In the genomic region with DNA sequence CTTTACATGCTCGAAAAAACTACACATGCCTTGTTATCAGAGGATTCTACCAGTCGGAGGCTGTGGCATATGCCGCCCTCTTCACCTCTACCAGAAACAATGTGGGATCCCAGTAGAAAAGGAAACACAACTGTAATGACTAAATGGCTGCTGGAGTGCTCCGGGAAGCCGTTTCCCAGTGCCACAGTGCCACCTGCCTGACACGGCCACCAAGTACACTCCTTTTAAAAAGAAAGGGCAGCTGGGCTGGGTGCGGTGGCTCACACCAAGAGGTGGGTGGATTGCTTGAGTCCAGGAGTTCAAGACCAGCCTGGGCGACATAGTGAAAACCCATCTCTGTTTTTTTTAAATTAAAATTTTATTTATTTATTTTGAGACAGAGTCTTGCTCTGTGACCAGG, we compare ENCODE assay signal across 8 cellular contexts.
DNase-seq lines count a peak whose midpoint lies in the region; ATAC-seq and TF ChIP-seq lines count a peak whose summit lies in the region.

No MANE protein-coding gene starts in this region.

- H3K27ac Mint-ChIP-seq in activated CD4-positive, alpha-beta T cell treated with anti-CD3 and anti-CD28 coated beads, Interleukin-2, amount 10 ng/mL, durations not matched to agents 7 days and 5 days: no peak overlapping the region
- no peak overlapping the region for H3K27ac Mint-ChIP-seq in stimulated activated effector memory CD8-positive, alpha-beta T cell treated with anti-CD3 and anti-CD28 coated beads, Interleukin-12 subunit alpha, Interleukin-12 subunit beta, amount 100 ng/mL, for 72 hours

- intact Hi-C loops in left cardiac atrium (cut with DNase I): loop anchor here in 1 of 2 donors (5.0 to 10.0 kb wide), 2 partner anchors 77 to 220 kb away; a partner anchor contains a TSS

- H3K9me3 Mint-ChIP-seq in activated CD4-positive, alpha-beta T cell treated with anti-CD3 and anti-CD28 coated beads, Interleukin-2, amount 10 ng/mL, durations not matched to agents 7 days and 5 days: no peaks in the 10 kb centered on the region
- no peaks in the 10 kb centered on the region for H3K9me3 Mint-ChIP-seq in stimulated activated effector memory CD8-positive, alpha-beta T cell treated with anti-CD3 and anti-CD28 coated beads, Interleukin-12 subunit alpha, Interleukin-12 subunit beta, amount 100 ng/mL, for 72 hours

- peak; percentile 44 for TF ChIP-seq CTCF in GM13977 (IDR thresholded peaks at IDR 0.05; ENCODE audit: extremely low read depth, insufficient read depth, missing control alignments)
- no peak for TF ChIP-seq CTCF in coronary artery (IDR thresholded peaks at IDR 0.05)

- H3K4me3 ChIP-seq in coronary artery: no peak overlapping the region

- H3K4me3 Mint-ChIP-seq in activated CD4-positive, alpha-beta T cell treated with anti-CD3 and anti-CD28 coated beads, Interleukin-2, amount 10 ng/mL, durations not matched to agents 7 days and 5 days: no peak overlapping the region
- no peak overlapping the region for H3K4me3 Mint-ChIP-seq in stimulated activated effector memory CD8-positive, alpha-beta T cell treated with anti-CD3 and anti-CD28 coated beads, Interleukin-12 subunit alpha, Interleukin-12 subunit beta, amount 100 ng/mL, for 72 hours

- H3K36me3 Mint-ChIP-seq in activated CD4-positive, alpha-beta T cell treated with anti-CD3 and anti-CD28 coated beads, Interleukin-2, amount 10 ng/mL, durations not matched to agents 7 days and 5 days (ENCODE audit: low read depth): no peaks in the 10 kb centered on the region
- H3K36me3 Mint-ChIP-seq in stimulated activated effector memory CD8-positive, alpha-beta T cell treated with anti-CD3 and anti-CD28 coated beads, Interleukin-12 subunit alpha, Interleukin-12 subunit beta, amount 100 ng/mL, for 72 hours: no peaks in the 10 kb centered on the region

- POLR2A ChIA-PET in activated CD4-positive, alpha-beta T cell treated with anti-CD3 and anti-CD28 coated beads, Interleukin-2, amount 10 ng/mL, durations not matched to agents 7 days and 5 days (lab: Charles Lee): no interaction called here

- no peaks in the 10 kb centered on the region for H3K27me3 Mint-ChIP-seq in activated CD4-positive, alpha-beta T cell treated with anti-CD3 and anti-CD28 coated beads, Interleukin-2, amount 10 ng/mL, durations not matched to agents 7 days and 5 days

- DNase-seq in AML-193 (lab: John Stamatoyannopoulos, UW): peak; percentile 22 to 27
- no peak for DNase-seq in GM13977 (ENCODE audit: low spot score)
- DNase-seq in NCI-H2196 (lab: John Stamatoyannopoulos, UW; ENCODE audit: unreplicated experiment): peak; percentile 78
- peak; percentile 54 for DNase-seq in activated CD4-positive, alpha-beta T cell treated with anti-CD3 and anti-CD28 coated beads, Interleukin-2, amount 10 ng/mL, durations not matched to agents 7 days and 5 days
- DNase-seq in left cardiac atrium: peak; percentile 34
- no peak for DNase-seq in stimulated activated effector memory CD8-positive, alpha-beta T cell treated with anti-CD3 and anti-CD28 coated beads, Interleukin-12 subunit alpha, Interleukin-12 subunit beta, amount 100 ng/mL, for 72 hours (ENCODE audit: low spot score in 2 of 2)
- no peak for DNase-seq in coronary artery (ENCODE audit: low spot score)

- no peak overlapping the region for H3K27ac ChIP-seq in coronary artery

- ATAC-seq in left cardiac atrium (peak; percentile 19 to 70), HG03139 (IDR thresholded peaks at IDR 0.05; ENCODE audit: unreplicated experiment) (no peak)
- ATAC-seq in stimulated activated effector memory CD8-positive, alpha-beta T cell treated with anti-CD3 and anti-CD28 coated beads, Interleukin-12 subunit alpha, Interleukin-12 subunit beta, amount 100 ng/mL, for 72 hours: peak; percentile 60

- CTCF ChIA-PET in activated CD4-positive, alpha-beta T cell treated with anti-CD3 and anti-CD28 coated beads, Interleukin-2, amount 10 ng/mL, durations not matched to agents 7 days and 5 days (lab: Charles Lee): interaction anchor here (0.7 to 2.5 kb wide), 8 partner anchors 12 to 251 kb away, joined by 3 to 9 read pairs (median 4); a partner anchor contains a TSS

- H3K4me1 Mint-ChIP-seq in activated CD4-positive, alpha-beta T cell treated with anti-CD3 and anti-CD28 coated beads, Interleukin-2, amount 10 ng/mL, durations not matched to agents 7 days and 5 days: peaks cover 11% of the 10 kb centered on the region
- H3K4me1 Mint-ChIP-seq in stimulated activated effector memory CD8-positive, alpha-beta T cell treated with anti-CD3 and anti-CD28 coated beads, Interleukin-12 subunit alpha, Interleukin-12 subunit beta, amount 100 ng/mL, for 72 hours: peaks cover 8% of the 10 kb centered on the region

- in situ Hi-C loops in GM13977 (cut with MboI; ENCODE audit: low pct_unique_long_range_greater_than_20kb, low sequenced_read_pairs, unreplicated experiment): no loop called here

Comparison
In these comparisons a context has a peak if more than half of its experiments do, and no peak if none do; other contexts are left out.
1. DNase-seq: peak in AML-193 (2 of 2), NCI-H2196 (single experiment), activated CD4-positive, alpha-beta T cell treated with anti-CD3 and anti-CD28 coated beads, Interleukin-2, amount 10 ng/mL, durations not matched to agents 7 days and 5 days (single experiment) and left cardiac atrium (single experiment); none in GM13977 (single experiment), stimulated activated effector memory CD8-positive, alpha-beta T cell treated with anti-CD3 and anti-CD28 coated beads, Interleukin-12 subunit alpha, Interleukin-12 subunit beta, amount 100 ng/mL, for 72 hours (0 of 2) and coronary artery (single experiment).